In genomic region chr4:159117968-159118367, GRCh38 we compare ENCODE assay signal across 13 cellular contexts. TPM values are rescaled to one million over a fixed set of nuclear protein-coding genes. Genes with fewer than 3 reads are reported as not detected.
DNase-seq lines count a peak whose midpoint lies in the region; ATAC-seq, FAIRE-seq and TF ChIP-seq lines count a peak whose summit lies in the region.
"Had no signal": no experiment of that assay in that cellular context is flagged by ENCODE, and none has a peak within 500 bp of the region (broad histone marks: within the 10 kb centered on the region; RNA-seq: fewer than 3 reads in every experiment).

No MANE protein-coding gene starts in this region.

- POLR2A ChIA-PET in HepG2 (lab: Yijun Ruan, JAX), result no interaction called here

- TF ChIP-seq CTCF in DND-41 (IDR thresholded peaks at IDR 0.05; ENCODE audit: borderline replicate concordance, extremely low read depth, low read length, poor library complexity, severe bottlenecking) (no peak), HepG2 (CRISPR knock-in tag; IDR thresholded peaks at IDR 0.05) (no peak), heart left ventricle (IDR thresholded peaks at IDR 0.05) (no peak), hepatocyte (IDR thresholded peaks at IDR 0.05; ENCODE audit: poor library complexity) (no peak)

- H4K20me1 ChIP-seq in DND-41 (ENCODE audit: insufficient read depth, low read length), result no peaks in the 10 kb centered on the region
- H4K20me1 ChIP-seq in HepG2 (ENCODE audit: insufficient read depth, low read length), result no peaks in the 10 kb centered on the region
- H4K20me1 ChIP-seq in hepatocyte (ENCODE audit: insufficient read depth, poor library complexity, severe bottlenecking), result peaks cover 38% of the 10 kb centered on the region

- H3K4me1 ChIP-seq in DND-41 (ENCODE audit: insufficient read depth, low read length) (no peaks in the 10 kb centered on the region), HepG2 (ENCODE audit: insufficient read depth, low read length) (peaks cover 22% of the 10 kb centered on the region), heart left ventricle (peaks cover 0 to 29% (median 14%) of the 10 kb centered on the region in 12 donors), hepatocyte (ENCODE audit: insufficient read depth) (no peaks in the 10 kb centered on the region)
- H3K4me1 ChIP-seq: BLaER1, thyroid gland had no signal

- TF ChIP-seq EP300 in HepG2 (IDR thresholded peaks at IDR 0.05; ENCODE audit: low read depth in 2 of 2, low read length in 2 of 2) (no peak), HepG2 (CRISPR knock-in tag; IDR thresholded peaks at IDR 0.05; ENCODE audit: borderline replicate concordance) (no peak)

- TF ChIP-seq RAD21 in HepG2 (CRISPR knock-in tag; IDR thresholded peaks at IDR 0.05), result no peak

- no peak for FAIRE-seq in HepG2 (lab: Jason Lieb, UNC)

- no peaks in the 10 kb centered on the region for H3K9me2 ChIP-seq in hepatocyte (replicated peaks; ENCODE audit: insufficient read depth)

- ATAC-seq in DND-41 (ENCODE audit: insufficient read depth, low read depth) (peak; percentile 58; the same call in 2 of the 3 replicates), GM18907 (IDR thresholded peaks at IDR 0.05; ENCODE audit: unreplicated experiment) (peak; percentile 63), HepG2 (0 out of 3 replicates have a peak, but pooled peaks have one; percentile 35), heart left ventricle (no peak), HG03565 (IDR thresholded peaks at IDR 0.05; ENCODE audit: unreplicated experiment) (no peak)

- in situ Hi-C loops in HepG2 (cut with HindIII; ENCODE audit: extremely low pct_ligation_motif_present, low pct_unique_long_range_greater_than_20kb), result no loop called here

- H3K36me3 ChIP-seq in DND-41 (ENCODE audit: insufficient read depth, low read length) (no peaks in the 10 kb centered on the region), HepG2 (replicated peaks in 1 of 2; ENCODE audit: control insufficient read depth in 1 of 2, insufficient read depth in 2 of 2, low read length in 2 of 2) (no peaks in the 10 kb centered on the region), heart left ventricle (no peaks in the 10 kb centered on the region), hepatocyte (replicated peaks; ENCODE audit: insufficient read depth, low read depth) (no peaks in the 10 kb centered on the region)
- H3K36me3 ChIP-seq: thyroid gland, WERI-Rb-1 had no signal

- H3K27ac ChIP-seq in DND-41 (ENCODE audit: low read length) (no peak overlapping the region), HepG2 (ENCODE audit: extremely low read length, insufficient read depth, low read length) (no peak overlapping the region), heart left ventricle (no peak overlapping the region), hepatocyte (no peak overlapping the region)
- H3K27ac ChIP-seq: BLaER1, thyroid gland, WERI-Rb-1 had no signal

- CTCF ChIA-PET in HepG2 (lab: Yijun Ruan, JAX; ENCODE audit: low intra/inter-chr PET ratio, low total read pairs), result no interaction called here

- H3K9me3 ChIP-seq in DND-41 (ENCODE audit: insufficient read depth, low read length, severe bottlenecking), result no peaks in the 10 kb centered on the region
- H3K9me3 ChIP-seq in HepG2 (ENCODE audit: low read length), result no peaks in the 10 kb centered on the region
- H3K9me3 ChIP-seq in heart left ventricle, result peaks cover 0 to 14% (median 2%) of the 10 kb centered on the region in 12 donors
- H3K9me3 ChIP-seq in hepatocyte (ENCODE audit: low read depth), result no peaks in the 10 kb centered on the region
- H3K9me3 ChIP-seq: thyroid gland had no signal

- intact Hi-C loops in HepG2 (cut with micrococcal nuclease; ENCODE audit: unreplicated experiment) (no loop called here), heart left ventricle (cut with DNase I) (loop anchor here in 1 of 10 donors (5.0 kb wide), 1 partner anchor 34 kb away; no protein-coding TSS in a partner anchor)

- TF ChIP-seq POLR2A in HepG2 (IDR thresholded peaks at IDR 0.05; ENCODE audit: insufficient read depth in 1 of 2, low read depth in 2 of 2, low read length in 2 of 2), result no peak
- no peak for TF ChIP-seq POLR2A in heart left ventricle (IDR thresholded peaks at IDR 0.05)

- H2AFZ ChIP-seq in DND-41 (ENCODE audit: low read depth, low read length) (no peak overlapping the region), HepG2 (ENCODE audit: low read length) (no peak overlapping the region), hepatocyte (no peak overlapping the region)

- H3K79me2 ChIP-seq in DND-41 (ENCODE audit: insufficient read depth, low read length) (0 out of 2 replicates have a peak, but pooled peaks cover 4% of the 10 kb centered on the region), HepG2 (ENCODE audit: insufficient read depth, low read length) (peaks cover 32% of the 10 kb centered on the region), hepatocyte (peaks cover 100% of the 10 kb centered on the region)

- WGBS in HepG2 (ENCODE audit: low lambda C conversion rate), result 83% methylated on average over 2 of the region's 2 CpGs
- 58 to 79% (median 65%) methylated on average over 2 of the region's 2 CpGs for WGBS in heart left ventricle, 4 donors
- 88% methylated on average over 2 of the region's 2 CpGs for WGBS in hepatocyte (ENCODE audit: low lambda C conversion rate, missing lambda C conversion rate)

- no peak overlapping the region for H3K4me3 ChIP-seq in DND-41 (ENCODE audit: low read depth in 1 of 2, low read length in 2 of 2)
- no peak overlapping the region for H3K4me3 ChIP-seq in HepG2 (replicated peaks in 1 of 3; ENCODE audit: insufficient read depth in 1 of 3, low read depth in 2 of 3, low read length in 3 of 3)
- H3K4me3 ChIP-seq in heart left ventricle, result no peak overlapping the region
- H3K4me3 ChIP-seq in hepatocyte, result no peak overlapping the region
- H3K4me3 ChIP-seq: BLaER1, thyroid gland had no signal

- no peak overlapping the region for H3K9ac ChIP-seq in DND-41 (ENCODE audit: low read depth, low read length)
- no peak overlapping the region for H3K9ac ChIP-seq in HepG2 (ENCODE audit: insufficient read depth, low read depth, low read length)
- H3K9ac ChIP-seq: BLaER1 had no signal

- no peaks in the 10 kb centered on the region for H3K27me3 ChIP-seq in DND-41 (ENCODE audit: insufficient read depth, low read length, poor library complexity)
- H3K27me3 ChIP-seq in HepG2 (ENCODE audit: control insufficient read depth in 1 of 2, insufficient read depth in 2 of 2, low read length in 2 of 2), result no peaks in the 10 kb centered on the region
- no peaks in the 10 kb centered on the region for H3K27me3 ChIP-seq in heart left ventricle
- no peaks in the 10 kb centered on the region for H3K27me3 ChIP-seq in hepatocyte
- H3K27me3 ChIP-seq: BLaER1, thyroid gland had no signal

- BruUV-seq in HepG2 (replicated peaks; lab: Mats Ljungman, UMichigan), result no TSS peak

- H3K4me2 ChIP-seq in DND-41 (ENCODE audit: insufficient read depth, low read length), result no peak overlapping the region
- no peak overlapping the region for H3K4me2 ChIP-seq in HepG2 (ENCODE audit: low read depth, low read length)
- no peak overlapping the region for H3K4me2 ChIP-seq in hepatocyte
- H3K4me2 ChIP-seq: BLaER1 had no signal

- no peak for DNase-seq in DND-41
- DNase-seq in NCI-H69 (lab: John Stamatoyannopoulos, UW), result peak; percentile 55
- DNase-seq in HepG2 (ENCODE audit: low spot score), result no peak
- DNase-seq in heart left ventricle, result no peak
- DNase-seq in COLO829 (ENCODE audit: low spot score), result no peak
- no peak for DNase-seq in hepatocyte (ENCODE audit: low spot score)
- DNase-seq: NCI-H1436 treated with DMSO at 0.1 percent for 48 hours; stimulated activated CD4-positive, alpha-beta T cell treated with anti-CD3 and anti-CD28 coated beads, Interleukin-4, amount 100 ng/mL, for 4 hours; thyroid gland; WERI-Rb-1 had no signal

TF ChIP-seq in HepG2, 621 proteins besides CTCF, POLR2A, EP300 and RAD21 (continues in another document):
- TF ChIP-seq HMG20B (CRISPR knock-in tag; conservative IDR thresholded peaks at IDR 0.05), result no peak
- no peak for TF ChIP-seq ZNF263 (CRISPR knock-in tag; IDR thresholded peaks at IDR 0.05)
- TF ChIP-seq ZNF24 (IDR thresholded peaks at IDR 0.05), result no peak
- no peak for TF ChIP-seq SMC3 (IDR thresholded peaks at IDR 0.05; ENCODE audit: low read length)
- TF ChIP-seq ZNF644 (CRISPR knock-in tag; IDR thresholded peaks at IDR 0.05; ENCODE audit: low read depth), result no peak

RNA-seq across cellular contexts. Expression of gene RAPGEF2, which starts 15.1 kb away (rescaled TPM):
- total RNA-seq in HepG2 (2016; rRNA removed; fragmentation: Illumina TruSeq; extraction: Trizol) (23.0 and 24.3 TPM in 2 replicates), heart left ventricle (10 to 100 TPM; 35.3 to 75.9 (median 56.9) TPM), hepatocyte (64.3 and 79.3 TPM in 2 replicates)
- 4.9 and 6.3 TPM in 2 replicates for total RNA-seq in HepG2 (2016; cell fraction: cytosol; rRNA removed; fragmentation: Illumina TruSeq; extraction: Trizol; ENCODE audit: low read depth)
- 22.0 and 23.7 TPM in 2 replicates for total RNA-seq in HepG2 (2016; cell fraction: insoluble cytoplasmic fraction; rRNA removed; fragmentation: Illumina TruSeq; extraction: Trizol)
- 5.0 and 6.3 TPM in 2 replicates for total RNA-seq in HepG2 (2016; cell fraction: membrane; rRNA removed; fragmentation: Illumina TruSeq; extraction: Trizol)
- 35.9 and 37.8 TPM in 2 replicates for total RNA-seq in HepG2 (2016; cell fraction: nucleus; rRNA removed; fragmentation: Illumina TruSeq; extraction: Trizol)
- polyA plus RNA-seq in HepG2 (2011; rRNA removed) (17.2 and 19.2 TPM in 2 replicates), heart left ventricle (10 to 100 TPM; 10.6 to 21.6 TPM), hepatocyte (8.4 and 8.8 TPM in 2 replicates)
- polyA plus RNA-seq in HepG2 (2011; cell fraction: cytosol; rRNA removed), result 13.6 and 17.3 TPM in 2 replicates
- polyA plus RNA-seq in HepG2 (2011; cell fraction: nucleus; rRNA removed), result 22.9 and 26.6 TPM in 2 replicates
- 12.4 and 13.7 TPM in 2 replicates for polyA plus RNA-seq in HepG2 (2012)
- polyA plus RNA-seq in HepG2 (2016; cell fraction: cytosol; fragmentation: Illumina TruSeq; extraction: Trizol; ENCODE audit: low read depth), result 0.24 and 0.32 TPM in 2 replicates
- 12.6 and 13.0 TPM in 2 replicates for polyA plus RNA-seq in HepG2 (2016; cell fraction: insoluble cytoplasmic fraction; fragmentation: Illumina TruSeq; extraction: Trizol; ENCODE audit: low read depth)
- 0.80 and 1.2 TPM in 2 replicates for polyA plus RNA-seq in HepG2 (2016; cell fraction: membrane; fragmentation: Illumina TruSeq; extraction: Trizol; ENCODE audit: low read depth)
- polyA plus RNA-seq in HepG2 (2016; cell fraction: nucleus; fragmentation: Illumina TruSeq; extraction: Trizol; ENCODE audit: insufficient read depth, low read depth), result 21.9 and 25.9 TPM in 2 replicates
- polyA minus RNA-seq in HepG2 (2011; rRNA and poly(A)+ RNA removed; ENCODE audit: low replicate concordance), result 24.7 and 32.1 TPM in 2 replicates
- 18.1 and 20.7 TPM in 2 replicates for polyA minus RNA-seq in HepG2 (2011; cell fraction: cytosol; rRNA and poly(A)+ RNA removed)
- 83.3 and 91.0 TPM in 2 replicates for polyA minus RNA-seq in HepG2 (2011; cell fraction: nucleus; rRNA and poly(A)+ RNA removed)

Comparison
In these comparisons a context has a peak if more than half of its experiments do, and no peak if none do; other contexts are left out.
1. ATAC-seq: peak in DND-41 (single experiment), GM18907 (single experiment) and HepG2 (single experiment); none in heart left ventricle (0 of 4) and HG03565 (single experiment).